Comparison of ENCODE assay signal across 1 cellular context in the genomic region with DNA sequence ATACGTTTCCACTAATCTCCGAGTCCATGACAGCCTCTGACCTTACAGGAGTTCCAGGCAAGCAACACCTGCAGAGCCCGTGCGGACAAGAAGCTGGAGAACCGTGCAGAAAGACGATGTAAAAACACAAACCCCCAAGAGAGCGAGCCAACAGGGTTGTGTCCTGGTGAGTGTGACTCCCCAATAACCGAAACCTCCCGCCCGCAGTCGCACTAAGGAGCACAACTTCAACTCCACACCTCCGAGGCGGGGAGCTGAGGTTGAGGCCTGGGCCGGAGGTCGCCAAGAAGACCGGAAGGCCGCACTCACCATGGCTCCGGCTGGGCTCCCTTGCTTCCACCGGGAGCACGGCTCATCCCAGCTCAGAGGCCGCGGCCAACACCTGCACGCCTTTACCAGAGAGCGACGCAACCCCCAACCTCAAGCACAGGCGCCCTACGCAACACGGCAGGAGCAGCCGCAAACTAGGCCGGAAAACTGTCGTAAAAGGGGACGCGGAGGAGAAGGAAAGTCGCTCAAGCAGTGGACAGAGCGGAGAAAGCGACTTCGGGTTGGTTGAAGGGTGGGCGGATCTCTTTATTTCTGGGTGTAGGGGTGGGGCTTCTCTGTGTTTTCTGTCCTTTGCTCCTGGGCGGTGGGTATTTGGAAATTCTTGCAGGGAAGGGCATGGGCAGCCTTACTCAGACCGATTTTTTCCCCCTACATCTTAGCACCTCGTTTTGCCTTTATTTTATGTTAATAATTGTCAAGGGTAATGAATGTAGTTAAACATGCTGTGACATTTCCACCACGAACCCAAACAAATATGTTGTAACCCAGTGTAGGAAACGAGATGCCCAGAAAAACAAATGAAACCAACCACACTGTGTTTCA.
TF ChIP-seq lines count a peak whose summit lies in the region.

Gene DNAJC19, minus strand, starts transcription at position 446 of the 873 bp plus-strand sequence. Its CDS starts 134 bp downstream, at position 312.

TF ChIP-seq in HEK293, 187 proteins besides CTCF, POLR2A, EP300 and RAD21 (continued from another document):
- TF ChIP-seq, protein P1, sequence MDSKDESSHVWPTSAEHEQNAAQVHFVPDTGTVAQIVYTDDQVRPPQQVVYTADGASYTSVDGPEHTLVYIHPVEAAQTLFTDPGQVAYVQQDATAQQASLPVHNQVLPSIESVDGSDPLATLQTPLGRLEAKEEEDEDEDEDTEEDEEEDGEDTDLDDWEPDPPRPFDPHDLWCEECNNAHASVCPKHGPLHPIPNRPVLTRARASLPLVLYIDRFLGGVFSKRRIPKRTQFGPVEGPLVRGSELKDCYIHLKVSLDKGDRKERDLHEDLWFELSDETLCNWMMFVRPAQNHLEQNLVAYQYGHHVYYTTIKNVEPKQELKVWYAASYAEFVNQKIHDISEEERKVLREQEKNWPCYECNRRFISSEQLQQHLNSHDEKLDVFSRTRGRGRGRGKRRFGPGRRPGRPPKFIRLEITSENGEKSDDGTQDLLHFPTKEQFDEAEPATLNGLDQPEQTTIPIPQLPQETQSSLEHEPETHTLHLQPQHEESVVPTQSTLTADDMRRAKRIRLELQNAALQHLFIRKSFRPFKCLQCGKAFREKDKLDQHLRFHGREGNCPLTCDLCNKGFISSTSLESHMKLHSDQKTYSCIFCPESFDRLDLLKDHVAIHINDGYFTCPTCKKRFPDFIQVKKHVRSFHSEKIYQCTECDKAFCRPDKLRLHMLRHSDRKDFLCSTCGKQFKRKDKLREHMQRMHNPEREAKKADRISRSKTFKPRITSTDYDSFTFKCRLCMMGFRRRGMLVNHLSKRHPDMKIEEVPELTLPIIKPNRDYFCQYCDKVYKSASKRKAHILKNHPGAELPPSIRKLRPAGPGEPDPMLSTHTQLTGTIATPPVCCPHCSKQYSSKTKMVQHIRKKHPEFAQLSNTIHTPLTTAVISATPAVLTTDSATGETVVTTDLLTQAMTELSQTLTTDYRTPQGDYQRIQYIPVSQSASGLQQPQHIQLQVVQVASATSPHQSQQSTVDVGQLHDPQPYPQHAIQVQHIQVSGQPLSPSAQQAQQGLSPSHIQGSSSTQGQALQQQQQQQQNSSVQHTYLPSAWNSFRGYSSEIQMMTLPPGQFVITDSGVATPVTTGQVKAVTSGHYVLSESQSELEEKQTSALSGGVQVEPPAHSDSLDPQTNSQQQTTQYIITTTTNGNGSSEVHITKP (tag by site-specific recombination; IDR thresholded peaks at IDR 0.05): peak; percentile 94
- TF ChIP-seq KLF9 (tag by site-specific recombination; IDR thresholded peaks at IDR 0.05; ENCODE audit: low read depth): peak; percentile 51; the same call in 1 of the 2 replicates
- no peak for TF ChIP-seq ZNF585B (tag by site-specific recombination; IDR thresholded peaks at IDR 0.05)
- TF ChIP-seq MZF1 (tag by site-specific recombination; IDR thresholded peaks at IDR 0.05; ENCODE audit: borderline replicate concordance): no peak
- TF ChIP-seq ZNF768 (tag by site-specific recombination; IDR thresholded peaks at IDR 0.05): no peak
- TF ChIP-seq GLIS2 (tag by site-specific recombination; IDR thresholded peaks at IDR 0.05): no peak; the same call in 1 of the 2 replicates
- TF ChIP-seq ZNF146 (tag by site-specific recombination; IDR thresholded peaks at IDR 0.05): no peak
- TF ChIP-seq ZNF16 (tag by site-specific recombination; IDR thresholded peaks at IDR 0.05; ENCODE audit: low read depth): no peak
- no peak for TF ChIP-seq ZNF623 (tag by site-specific recombination; IDR thresholded peaks at IDR 0.05)
- 0 out of 2 replicates have a peak, but pooled peaks have one; percentile 15 for TF ChIP-seq ZNF580 (tag by site-specific recombination; IDR thresholded peaks at IDR 0.05)
- TF ChIP-seq ZNF433 (tag by site-specific recombination; IDR thresholded peaks at IDR 0.05; ENCODE audit: low read depth): no peak
- no peak for TF ChIP-seq SETDB1 (IDR thresholded peaks at IDR 0.05; ENCODE audit: insufficient read length, low read length)
- TF ChIP-seq INSM2 (tag by site-specific recombination; IDR thresholded peaks at IDR 0.05): no peak
- TF ChIP-seq AEBP2 (tag by site-specific recombination; IDR thresholded peaks at IDR 0.05; ENCODE audit: borderline replicate concordance): no peak
TF ChIP-seq in HEK293: peak in this region for 40.
